Comparison of ENCODE assay signal across 8 cellular contexts in genomic region chrX:49073641-49074575, GRCh38. TPM values are rescaled to one million over a fixed set of nuclear protein-coding genes. Genes with fewer than 3 reads are reported as not detected.
DNase-seq lines count a peak whose midpoint lies in the region; ATAC-seq, FAIRE-seq and TF ChIP-seq lines count a peak whose summit lies in the region.

A gene with protein sequence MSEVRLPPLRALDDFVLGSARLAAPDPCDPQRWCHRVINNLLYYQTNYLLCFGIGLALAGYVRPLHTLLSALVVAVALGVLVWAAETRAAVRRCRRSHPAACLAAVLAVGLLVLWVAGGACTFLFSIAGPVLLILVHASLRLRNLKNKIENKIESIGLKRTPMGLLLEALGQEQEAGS (minus strand): TSS chrX:49074002. CDS start chrX:49073987, 15 bp downstream.

- POLR2A ChIA-PET in HEK293T (lab: Yijun Ruan, JAX) = interaction anchor here (0.7 to 1.0 kb wide), 2 partner anchors 16 to 46 kb away, joined by 3 read pairs; no protein-coding TSS in a partner anchor

- peak; percentile 90 for FAIRE-seq in astrocyte (lab: Jason Lieb, UNC)
- FAIRE-seq in urothelium cell line (lab: Jason Lieb, UNC) = no peak

- H3K36me3 ChIP-seq in astrocyte (ENCODE audit: insufficient read depth, low read length) (no peaks in the 10 kb centered on the region), right atrium auricular region (peaks cover 19% of the 10 kb centered on the region), psoas muscle (ENCODE audit: insufficient read depth in 1 of 2, low read depth in 1 of 2) (peaks cover 0 to 19% of the 10 kb centered on the region in 2 donors)

- intact Hi-C loops in psoas muscle (cut with DNase I) = no loop called here

- H3K9me3 Mint-ChIP-seq in astrocyte (ENCODE audit: unreplicated experiment) = no peaks in the 10 kb centered on the region

- H3K27ac Mint-ChIP-seq in T-helper 17 cell (peak within 1 kb of the TSS; percentile 78), astrocyte (ENCODE audit: unreplicated experiment) (peak within 1 kb of the TSS; percentile 62)

- H2AFZ ChIP-seq in astrocyte (ENCODE audit: low read depth, low read length) = no peak within 1 kb of the TSS

- 1 to 39% (median 1%) methylated on average over 31 to 61 of the region's 61 CpGs for WGBS in psoas muscle, 3 donors

- DNase-seq in ELR (ENCODE audit: low read depth) (peak; percentile 92), HEK293T (ENCODE audit: extremely low spot score) (peak; percentile 88), NCI-H146 (lab: John Stamatoyannopoulos, UW) (peak; percentile 91), T-helper 17 cell (peak; percentile 74 to 81 (median 75)), astrocyte (ENCODE audit: low read depth) (peak; percentile 80), right atrium auricular region (ENCODE audit: low spot score) (peak; percentile 96), psoas muscle (peak; percentile 93 to 96), urothelium cell line (ENCODE audit: low spot score) (peak; percentile 91)

- no peaks in the 10 kb centered on the region for H3K27me3 Mint-ChIP-seq in T-helper 17 cell
- H3K27me3 Mint-ChIP-seq in astrocyte (ENCODE audit: low read depth, unreplicated experiment) = no peaks in the 10 kb centered on the region

- peak within 1 kb of the TSS; percentile 71 for H3K4me3 ChIP-seq in astrocyte (ENCODE audit: insufficient read depth, low read depth, low read length)
- peak within 1 kb of the TSS; percentile 51 to 59 for H3K4me3 ChIP-seq in right atrium auricular region
- H3K4me3 ChIP-seq in psoas muscle = peak within 1 kb of the TSS; percentile 72

- TF ChIP-seq CTCF in astrocyte (IDR thresholded peaks at IDR 0.05; ENCODE audit: insufficient read depth, low read depth, low read length) (no peak), right atrium auricular region (IDR thresholded peaks at IDR 0.05) (no peak), psoas muscle (IDR thresholded peaks at IDR 0.05) (no peak)

- H3K27ac ChIP-seq in astrocyte (ENCODE audit: low read depth, low read length) (peak within 1 kb of the TSS; percentile 47), right atrium auricular region (peak within 1 kb of the TSS; percentile 70 to 80), psoas muscle (peak within 1 kb of the TSS; percentile 87)

- peak within 1 kb of the TSS; percentile 95 for H3K4me2 ChIP-seq in astrocyte (ENCODE audit: low read length)

- H3K36me3 Mint-ChIP-seq in T-helper 17 cell (ENCODE audit: low read depth) (no peaks in the 10 kb centered on the region), astrocyte (ENCODE audit: low read depth, unreplicated experiment) (peaks cover 2% of the 10 kb centered on the region)

- H3K4me1 ChIP-seq in astrocyte (ENCODE audit: insufficient read depth, low read length) = peaks cover 10% of the 10 kb centered on the region
- peaks cover 0 to 24% of the 10 kb centered on the region in 2 donors for H3K4me1 ChIP-seq in right atrium auricular region
- peaks cover 4% of the 10 kb centered on the region for H3K4me1 ChIP-seq in psoas muscle

- peaks cover 21% of the 10 kb centered on the region for H4K20me1 ChIP-seq in astrocyte (ENCODE audit: insufficient read depth, low read length)

- H3K27me3 ChIP-seq in astrocyte (ENCODE audit: insufficient read depth, low read length) (no peaks in the 10 kb centered on the region), right atrium auricular region (no peaks in the 10 kb centered on the region), psoas muscle (ENCODE audit: insufficient read depth in 3 of 3, low read length in 2 of 3) (no peaks in the 10 kb centered on the region)

- peaks cover 29% of the 10 kb centered on the region for H3K79me2 ChIP-seq in astrocyte (ENCODE audit: insufficient read depth, low read length)

- peak within 1 kb of the TSS; percentile 85 for H3K9ac ChIP-seq in astrocyte (ENCODE audit: low read length)

- H3K4me3 Mint-ChIP-seq in T-helper 17 cell (peak within 1 kb of the TSS; percentile 90), astrocyte (ENCODE audit: unreplicated experiment) (peak within 1 kb of the TSS; percentile 89)

- H3K4me1 Mint-ChIP-seq in T-helper 17 cell = peaks cover 13% of the 10 kb centered on the region
- H3K4me1 Mint-ChIP-seq in astrocyte (ENCODE audit: low read depth, unreplicated experiment) = peaks cover 4% of the 10 kb centered on the region

- peak; percentile 98 for ATAC-seq in T-helper 17 cell
- ATAC-seq in psoas muscle = peak; percentile 89 to 95 (median 93)

- CTCF ChIA-PET in HEK293T (lab: Yijun Ruan, JAX) = no interaction called here

- no peaks in the 10 kb centered on the region for H3K9me3 ChIP-seq in T-helper 17 cell (ENCODE audit: control insufficient read depth, low read length, poor library complexity, severe bottlenecking)
- no peaks in the 10 kb centered on the region for H3K9me3 ChIP-seq in astrocyte (ENCODE audit: insufficient read depth, low read depth, low read length)
- H3K9me3 ChIP-seq in right atrium auricular region = no peaks in the 10 kb centered on the region
- no peaks in the 10 kb centered on the region for H3K9me3 ChIP-seq in psoas muscle

TF ChIP-seq in HEK293T, 16 proteins besides CTCF, POLR2A, EP300 and RAD21:
- TF ChIP-seq ARNT (IDR thresholded peaks at IDR 0.05) = no peak
- TF ChIP-seq, protein P1, sequence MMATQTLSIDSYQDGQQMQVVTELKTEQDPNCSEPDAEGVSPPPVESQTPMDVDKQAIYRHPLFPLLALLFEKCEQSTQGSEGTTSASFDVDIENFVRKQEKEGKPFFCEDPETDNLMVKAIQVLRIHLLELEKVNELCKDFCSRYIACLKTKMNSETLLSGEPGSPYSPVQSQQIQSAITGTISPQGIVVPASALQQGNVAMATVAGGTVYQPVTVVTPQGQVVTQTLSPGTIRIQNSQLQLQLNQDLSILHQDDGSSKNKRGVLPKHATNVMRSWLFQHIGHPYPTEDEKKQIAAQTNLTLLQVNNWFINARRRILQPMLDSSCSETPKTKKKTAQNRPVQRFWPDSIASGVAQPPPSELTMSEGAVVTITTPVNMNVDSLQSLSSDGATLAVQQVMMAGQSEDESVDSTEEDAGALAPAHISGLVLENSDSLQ (IDR thresholded peaks at IDR 0.05) = peak; percentile 26; the same call in 1 of the 2 replicates
- no peak for TF ChIP-seq FOXK2 (IDR thresholded peaks at IDR 0.05)
- no peak for TF ChIP-seq SUZ12 (IDR thresholded peaks at IDR 0.05)
- TF ChIP-seq FOXA1 (IDR thresholded peaks at IDR 0.05) = no peak
- TF ChIP-seq BHLHE40 (IDR thresholded peaks at IDR 0.05; ENCODE audit: borderline replicate concordance) = no peak
- peak; percentile 98 for TF ChIP-seq L3MBTL2 (conservative IDR thresholded peaks at IDR 0.05)
- peak; percentile 76 for TF ChIP-seq ELF4 (IDR thresholded peaks at IDR 0.05)
- no peak for TF ChIP-seq ZNF384 (IDR thresholded peaks at IDR 0.05)
- no peak for TF ChIP-seq SP1 (IDR thresholded peaks at IDR 0.05)
- TF ChIP-seq LEF1 (IDR thresholded peaks at IDR 0.05; ENCODE audit: borderline replicate concordance) = no peak
- no peak for TF ChIP-seq FOXM1 (IDR thresholded peaks at IDR 0.05; ENCODE audit: borderline replicate concordance)
- no peak for TF ChIP-seq HDGF (IDR thresholded peaks at IDR 0.05; ENCODE audit: borderline replicate concordance)
- TF ChIP-seq CTBP1 (IDR thresholded peaks at IDR 0.05; ENCODE audit: borderline replicate concordance) = no peak
- no peak for TF ChIP-seq TARDBP (IDR thresholded peaks at IDR 0.05)
- TF ChIP-seq NFRKB (IDR thresholded peaks at IDR 0.05) = no peak

RNA-seq across cellular contexts. Expression of the gene that starts here (rescaled TPM):
- 10 to 100 TPM; 18.8 to 20.6 TPM for total RNA-seq in T-helper 17 cell
- 44.4 and 52.8 TPM in 2 replicates for total RNA-seq in astrocyte
- total RNA-seq in right atrium auricular region = 10 to 100 TPM; 11.5 to 29.7 TPM
- 1 to 10 TPM; 4.3 to 9.1 (median 6.6) TPM for total RNA-seq in psoas muscle
- polyA plus RNA-seq in psoas muscle = 10 to 100 TPM in 2 of 3 donors, 1 to 10 TPM in 1; 9.7 to 12.5 (median 11.4) TPM

Comparison
In these comparisons a context has a peak if more than half of its experiments do, and no peak if none do; other contexts are left out.
1. Peak in every context shown above with its lines: DNase-seq, ATAC-seq, H3K4me3 ChIP-seq and H3K27ac ChIP-seq.